Comparison of ENCODE assay signal across 1 cellular context in the genomic region with DNA sequence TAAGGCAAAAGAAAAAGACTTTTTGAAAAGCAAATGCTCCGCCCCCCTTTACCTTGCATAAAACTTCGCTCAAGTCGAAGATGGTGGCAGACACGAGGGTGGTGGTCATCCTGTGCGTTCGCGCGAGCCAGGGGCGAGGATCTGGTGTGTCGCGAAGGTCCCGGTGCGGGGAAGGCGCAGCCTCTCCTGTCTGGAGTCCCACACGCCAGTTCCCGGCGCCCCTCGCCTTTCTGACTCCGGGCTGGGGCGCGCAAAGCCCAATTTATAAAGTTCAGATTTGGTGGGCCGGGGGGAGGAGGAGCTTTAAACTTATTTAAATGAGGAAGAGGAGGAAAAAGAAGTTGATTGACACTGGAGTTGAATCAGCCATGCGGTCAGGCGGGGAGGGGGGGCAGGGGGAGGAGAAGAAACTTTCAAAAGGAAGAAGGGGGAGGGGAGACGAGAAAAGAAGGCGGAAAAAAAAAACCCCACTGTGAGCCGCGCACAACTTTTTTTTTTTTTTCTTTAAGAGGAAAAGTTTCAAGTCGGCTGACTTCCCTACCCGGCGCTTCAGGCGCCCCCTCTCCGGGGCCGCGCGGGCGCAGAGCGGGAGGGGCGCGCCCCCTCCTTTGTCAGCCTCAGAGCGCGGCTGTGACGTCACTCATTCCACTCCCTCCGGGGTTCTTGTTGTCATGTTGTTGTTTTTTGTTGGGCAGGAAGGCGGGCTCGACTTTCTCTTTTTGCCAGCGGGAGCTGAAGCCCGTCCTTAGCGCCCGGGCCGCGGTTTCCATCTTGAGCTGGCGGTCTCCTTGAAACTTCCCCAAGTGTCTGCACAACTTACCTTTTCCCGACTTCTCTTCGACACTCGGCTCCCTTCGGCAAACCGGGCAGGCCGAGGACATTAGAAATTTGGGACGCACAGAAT.
TF ChIP-seq lines count a peak whose summit lies in the region.

A gene with protein sequence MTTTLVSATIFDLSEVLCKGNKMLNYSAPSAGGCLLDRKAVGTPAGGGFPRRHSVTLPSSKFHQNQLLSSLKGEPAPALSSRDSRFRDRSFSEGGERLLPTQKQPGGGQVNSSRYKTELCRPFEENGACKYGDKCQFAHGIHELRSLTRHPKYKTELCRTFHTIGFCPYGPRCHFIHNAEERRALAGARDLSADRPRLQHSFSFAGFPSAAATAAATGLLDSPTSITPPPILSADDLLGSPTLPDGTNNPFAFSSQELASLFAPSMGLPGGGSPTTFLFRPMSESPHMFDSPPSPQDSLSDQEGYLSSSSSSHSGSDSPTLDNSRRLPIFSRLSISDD (minus strand): TSS at position 238 of the 904 bp plus-strand sequence. CDS start 129 bp downstream, at position 109.

TF ChIP-seq in HepG2, 621 proteins besides CTCF, POLR2A, EP300 and RAD21 (continued from another document and continues in another):
- TF ChIP-seq BHLHE40 (IDR thresholded peaks at IDR 0.05; ENCODE audit: low read length), result no peak; the same call in 1 of the 2 replicates
- TF ChIP-seq KLF15 (CRISPR knock-in tag; IDR thresholded peaks at IDR 0.05; ENCODE audit: borderline replicate concordance), result 0 out of 2 replicates have a peak, but pooled peaks have one; percentile 32
- no peak for TF ChIP-seq ZNF354B (CRISPR knock-in tag; IDR thresholded peaks at IDR 0.05)
- TF ChIP-seq, protein P1, sequence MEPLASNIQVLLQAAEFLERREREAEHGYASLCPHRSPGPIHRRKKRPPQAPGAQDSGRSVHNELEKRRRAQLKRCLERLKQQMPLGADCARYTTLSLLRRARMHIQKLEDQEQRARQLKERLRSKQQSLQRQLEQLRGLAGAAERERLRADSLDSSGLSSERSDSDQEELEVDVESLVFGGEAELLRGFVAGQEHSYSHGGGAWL (CRISPR knock-in tag; IDR thresholded peaks at IDR 0.05), result peak; percentile 50; the same call in 1 of the 2 replicates
- no peak for TF ChIP-seq TCF12 (IDR thresholded peaks at IDR 0.05)
- TF ChIP-seq TCF12 (CRISPR knock-in tag; IDR thresholded peaks at IDR 0.05), result no peak
- TF ChIP-seq, protein P2, sequence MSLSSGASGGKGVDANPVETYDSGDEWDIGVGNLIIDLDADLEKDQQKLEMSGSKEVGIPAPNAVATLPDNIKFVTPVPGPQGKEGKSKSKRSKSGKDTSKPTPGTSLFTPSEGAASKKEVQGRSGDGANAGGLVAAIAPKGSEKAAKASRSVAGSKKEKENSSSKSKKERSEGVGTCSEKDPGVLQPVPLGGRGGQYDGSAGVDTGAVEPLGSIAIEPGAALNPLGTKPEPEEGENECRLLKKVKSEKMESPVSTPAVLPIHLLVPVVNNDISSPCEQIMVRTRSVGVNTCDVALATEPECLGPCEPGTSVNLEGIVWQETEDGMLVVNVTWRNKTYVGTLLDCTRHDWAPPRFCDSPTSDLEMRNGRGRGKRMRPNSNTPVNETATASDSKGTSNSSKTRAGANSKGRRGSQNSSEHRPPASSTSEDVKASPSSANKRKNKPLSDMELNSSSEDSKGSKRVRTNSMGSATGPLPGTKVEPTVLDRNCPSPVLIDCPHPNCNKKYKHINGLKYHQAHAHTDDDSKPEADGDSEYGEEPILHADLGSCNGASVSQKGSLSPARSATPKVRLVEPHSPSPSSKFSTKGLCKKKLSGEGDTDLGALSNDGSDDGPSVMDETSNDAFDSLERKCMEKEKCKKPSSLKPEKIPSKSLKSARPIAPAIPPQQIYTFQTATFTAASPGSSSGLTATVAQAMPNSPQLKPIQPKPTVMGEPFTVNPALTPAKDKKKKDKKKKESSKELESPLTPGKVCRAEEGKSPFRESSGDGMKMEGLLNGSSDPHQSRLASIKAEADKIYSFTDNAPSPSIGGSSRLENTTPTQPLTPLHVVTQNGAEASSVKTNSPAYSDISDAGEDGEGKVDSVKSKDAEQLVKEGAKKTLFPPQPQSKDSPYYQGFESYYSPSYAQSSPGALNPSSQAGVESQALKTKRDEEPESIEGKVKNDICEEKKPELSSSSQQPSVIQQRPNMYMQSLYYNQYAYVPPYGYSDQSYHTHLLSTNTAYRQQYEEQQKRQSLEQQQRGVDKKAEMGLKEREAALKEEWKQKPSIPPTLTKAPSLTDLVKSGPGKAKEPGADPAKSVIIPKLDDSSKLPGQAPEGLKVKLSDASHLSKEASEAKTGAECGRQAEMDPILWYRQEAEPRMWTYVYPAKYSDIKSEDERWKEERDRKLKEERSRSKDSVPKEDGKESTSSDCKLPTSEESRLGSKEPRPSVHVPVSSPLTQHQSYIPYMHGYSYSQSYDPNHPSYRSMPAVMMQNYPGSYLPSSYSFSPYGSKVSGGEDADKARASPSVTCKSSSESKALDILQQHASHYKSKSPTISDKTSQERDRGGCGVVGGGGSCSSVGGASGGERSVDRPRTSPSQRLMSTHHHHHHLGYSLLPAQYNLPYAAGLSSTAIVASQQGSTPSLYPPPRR (CRISPR knock-in tag; IDR thresholded peaks at IDR 0.05; ENCODE audit: borderline replicate concordance), result 0 out of 2 replicates have a peak, but pooled peaks have one; percentile 13
- TF ChIP-seq RBFOX2 (IDR thresholded peaks at IDR 0.05; ENCODE audit: low read depth, low read length), result peak; percentile 92
- TF ChIP-seq HNRNPUL1 (IDR thresholded peaks at IDR 0.05; ENCODE audit: low read depth, low read length), result no peak
- TF ChIP-seq, protein P3, sequence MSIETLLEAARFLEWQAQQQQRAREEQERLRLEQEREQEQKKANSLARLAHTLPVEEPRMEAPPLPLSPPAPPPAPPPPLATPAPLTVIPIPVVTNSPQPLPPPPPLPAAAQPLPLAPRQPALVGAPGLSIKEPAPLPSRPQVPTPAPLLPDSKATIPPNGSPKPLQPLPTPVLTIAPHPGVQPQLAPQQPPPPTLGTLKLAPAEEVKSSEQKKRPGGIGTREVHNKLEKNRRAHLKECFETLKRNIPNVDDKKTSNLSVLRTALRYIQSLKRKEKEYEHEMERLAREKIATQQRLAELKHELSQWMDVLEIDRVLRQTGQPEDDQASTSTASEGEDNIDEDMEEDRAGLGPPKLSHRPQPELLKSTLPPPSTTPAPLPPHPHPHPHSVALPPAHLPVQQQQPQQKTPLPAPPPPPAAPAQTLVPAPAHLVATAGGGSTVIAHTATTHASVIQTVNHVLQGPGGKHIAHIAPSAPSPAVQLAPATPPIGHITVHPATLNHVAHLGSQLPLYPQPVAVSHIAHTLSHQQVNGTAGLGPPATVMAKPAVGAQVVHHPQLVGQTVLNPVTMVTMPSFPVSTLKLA (IDR thresholded peaks at IDR 0.05), result no peak
- TF ChIP-seq MBD4 (IDR thresholded peaks at IDR 0.05; ENCODE audit: borderline replicate concordance, low read length), result 0 out of 2 replicates have a peak, but pooled peaks have one; percentile 71
- TF ChIP-seq THAP11 (CRISPR knock-in tag; IDR thresholded peaks at IDR 0.05), result no peak
- TF ChIP-seq, protein P4, sequence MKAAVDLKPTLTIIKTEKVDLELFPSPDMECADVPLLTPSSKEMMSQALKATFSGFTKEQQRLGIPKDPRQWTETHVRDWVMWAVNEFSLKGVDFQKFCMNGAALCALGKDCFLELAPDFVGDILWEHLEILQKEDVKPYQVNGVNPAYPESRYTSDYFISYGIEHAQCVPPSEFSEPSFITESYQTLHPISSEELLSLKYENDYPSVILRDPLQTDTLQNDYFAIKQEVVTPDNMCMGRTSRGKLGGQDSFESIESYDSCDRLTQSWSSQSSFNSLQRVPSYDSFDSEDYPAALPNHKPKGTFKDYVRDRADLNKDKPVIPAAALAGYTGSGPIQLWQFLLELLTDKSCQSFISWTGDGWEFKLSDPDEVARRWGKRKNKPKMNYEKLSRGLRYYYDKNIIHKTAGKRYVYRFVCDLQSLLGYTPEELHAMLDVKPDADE (CRISPR knock-in tag; IDR thresholded peaks at IDR 0.05), result no peak
- TF ChIP-seq FOXA3 (CRISPR knock-in tag; IDR thresholded peaks at IDR 0.05), result peak; percentile 26; the same call in 1 of the 2 replicates
- TF ChIP-seq SIN3A (IDR thresholded peaks at IDR 0.05; ENCODE audit: borderline replicate concordance, low read depth, low read length), result peak; percentile 90; the same call in 1 of the 2 replicates
- no peak for TF ChIP-seq ZSCAN30 (CRISPR knock-in tag; IDR thresholded peaks at IDR 0.05)
- TF ChIP-seq ZNF720 (CRISPR knock-in tag; IDR thresholded peaks at IDR 0.05), result no peak
- TF ChIP-seq, protein P5, sequence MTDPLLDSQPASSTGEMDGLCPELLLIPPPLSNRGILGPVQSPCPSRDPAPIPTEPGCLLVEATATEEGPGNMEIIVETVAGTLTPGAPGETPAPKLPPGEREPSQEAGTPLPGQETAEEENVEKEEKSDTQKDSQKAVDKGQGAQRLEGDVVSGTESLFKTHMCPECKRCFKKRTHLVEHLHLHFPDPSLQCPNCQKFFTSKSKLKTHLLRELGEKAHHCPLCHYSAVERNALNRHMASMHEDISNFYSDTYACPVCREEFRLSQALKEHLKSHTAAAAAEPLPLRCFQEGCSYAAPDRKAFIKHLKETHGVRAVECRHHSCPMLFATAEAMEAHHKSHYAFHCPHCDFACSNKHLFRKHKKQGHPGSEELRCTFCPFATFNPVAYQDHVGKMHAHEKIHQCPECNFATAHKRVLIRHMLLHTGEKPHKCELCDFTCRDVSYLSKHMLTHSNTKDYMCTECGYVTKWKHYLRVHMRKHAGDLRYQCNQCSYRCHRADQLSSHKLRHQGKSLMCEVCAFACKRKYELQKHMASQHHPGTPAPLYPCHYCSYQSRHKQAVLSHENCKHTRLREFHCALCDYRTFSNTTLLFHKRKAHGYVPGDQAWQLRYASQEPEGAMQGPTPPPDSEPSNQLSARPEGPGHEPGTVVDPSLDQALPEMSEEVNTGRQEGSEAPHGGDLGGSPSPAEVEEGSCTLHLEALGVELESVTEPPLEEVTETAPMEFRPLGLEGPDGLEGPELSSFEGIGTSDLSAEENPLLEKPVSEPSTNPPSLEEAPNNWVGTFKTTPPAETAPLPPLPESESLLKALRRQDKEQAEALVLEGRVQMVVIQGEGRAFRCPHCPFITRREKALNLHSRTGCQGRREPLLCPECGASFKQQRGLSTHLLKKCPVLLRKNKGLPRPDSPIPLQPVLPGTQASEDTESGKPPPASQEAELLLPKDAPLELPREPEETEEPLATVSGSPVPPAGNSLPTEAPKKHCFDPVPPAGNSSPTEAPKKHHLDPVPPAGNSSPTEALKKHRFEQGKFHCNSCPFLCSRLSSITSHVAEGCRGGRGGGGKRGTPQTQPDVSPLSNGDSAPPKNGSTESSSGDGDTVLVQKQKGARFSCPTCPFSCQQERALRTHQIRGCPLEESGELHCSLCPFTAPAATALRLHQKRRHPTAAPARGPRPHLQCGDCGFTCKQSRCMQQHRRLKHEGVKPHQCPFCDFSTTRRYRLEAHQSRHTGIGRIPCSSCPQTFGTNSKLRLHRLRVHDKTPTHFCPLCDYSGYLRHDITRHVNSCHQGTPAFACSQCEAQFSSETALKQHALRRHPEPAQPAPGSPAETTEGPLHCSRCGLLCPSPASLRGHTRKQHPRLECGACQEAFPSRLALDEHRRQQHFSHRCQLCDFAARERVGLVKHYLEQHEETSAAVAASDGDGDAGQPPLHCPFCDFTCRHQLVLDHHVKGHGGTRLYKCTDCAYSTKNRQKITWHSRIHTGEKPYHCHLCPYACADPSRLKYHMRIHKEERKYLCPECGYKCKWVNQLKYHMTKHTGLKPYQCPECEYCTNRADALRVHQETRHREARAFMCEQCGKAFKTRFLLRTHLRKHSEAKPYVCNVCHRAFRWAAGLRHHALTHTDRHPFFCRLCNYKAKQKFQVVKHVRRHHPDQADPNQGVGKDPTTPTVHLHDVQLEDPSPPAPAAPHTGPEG (CRISPR knock-in tag; IDR thresholded peaks at IDR 0.05), result peak; percentile 28; the same call in 1 of the 2 replicates
- TF ChIP-seq SIN3B (IDR thresholded peaks at IDR 0.05; ENCODE audit: low read length), result peak; percentile 57; the same call in 1 of the 2 replicates
- TF ChIP-seq, protein P6, sequence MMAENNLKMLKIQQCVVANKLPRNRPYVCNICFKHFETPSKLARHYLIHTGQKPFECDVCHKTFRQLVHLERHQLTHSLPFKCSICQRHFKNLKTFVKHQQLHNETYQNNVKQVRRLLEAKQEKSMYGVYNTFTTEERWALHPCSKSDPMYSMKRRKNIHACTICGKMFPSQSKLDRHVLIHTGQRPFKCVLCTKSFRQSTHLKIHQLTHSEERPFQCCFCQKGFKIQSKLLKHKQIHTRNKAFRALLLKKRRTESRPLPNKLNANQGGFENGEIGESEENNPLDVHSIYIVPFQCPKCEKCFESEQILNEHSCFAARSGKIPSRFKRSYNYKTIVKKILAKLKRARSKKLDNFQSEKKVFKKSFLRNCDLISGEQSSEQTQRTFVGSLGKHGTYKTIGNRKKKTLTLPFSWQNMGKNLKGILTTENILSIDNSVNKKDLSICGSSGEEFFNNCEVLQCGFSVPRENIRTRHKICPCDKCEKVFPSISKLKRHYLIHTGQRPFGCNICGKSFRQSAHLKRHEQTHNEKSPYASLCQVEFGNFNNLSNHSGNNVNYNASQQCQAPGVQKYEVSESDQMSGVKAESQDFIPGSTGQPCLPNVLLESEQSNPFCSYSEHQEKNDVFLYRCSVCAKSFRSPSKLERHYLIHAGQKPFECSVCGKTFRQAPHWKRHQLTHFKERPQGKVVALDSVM (CRISPR knock-in tag; IDR thresholded peaks at IDR 0.05), result peak; percentile 27; the same call in 1 of the 2 replicates
- TF ChIP-seq, protein P7, sequence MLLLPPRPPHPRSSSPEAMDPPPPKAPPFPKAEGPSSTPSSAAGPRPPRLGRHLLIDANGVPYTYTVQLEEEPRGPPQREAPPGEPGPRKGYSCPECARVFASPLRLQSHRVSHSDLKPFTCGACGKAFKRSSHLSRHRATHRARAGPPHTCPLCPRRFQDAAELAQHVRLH (CRISPR knock-in tag; IDR thresholded peaks at IDR 0.05; ENCODE audit: borderline replicate concordance, low read depth), result 0 out of 2 replicates have a peak, but pooled peaks have one; percentile 19
- TF ChIP-seq, protein P8, sequence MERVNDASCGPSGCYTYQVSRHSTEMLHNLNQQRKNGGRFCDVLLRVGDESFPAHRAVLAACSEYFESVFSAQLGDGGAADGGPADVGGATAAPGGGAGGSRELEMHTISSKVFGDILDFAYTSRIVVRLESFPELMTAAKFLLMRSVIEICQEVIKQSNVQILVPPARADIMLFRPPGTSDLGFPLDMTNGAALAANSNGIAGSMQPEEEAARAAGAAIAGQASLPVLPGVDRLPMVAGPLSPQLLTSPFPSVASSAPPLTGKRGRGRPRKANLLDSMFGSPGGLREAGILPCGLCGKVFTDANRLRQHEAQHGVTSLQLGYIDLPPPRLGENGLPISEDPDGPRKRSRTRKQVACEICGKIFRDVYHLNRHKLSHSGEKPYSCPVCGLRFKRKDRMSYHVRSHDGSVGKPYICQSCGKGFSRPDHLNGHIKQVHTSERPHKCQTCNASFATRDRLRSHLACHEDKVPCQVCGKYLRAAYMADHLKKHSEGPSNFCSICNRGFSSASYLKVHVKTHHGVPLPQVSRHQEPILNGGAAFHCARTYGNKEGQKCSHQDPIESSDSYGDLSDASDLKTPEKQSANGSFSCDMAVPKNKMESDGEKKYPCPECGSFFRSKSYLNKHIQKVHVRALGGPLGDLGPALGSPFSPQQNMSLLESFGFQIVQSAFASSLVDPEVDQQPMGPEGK (CRISPR knock-in tag; IDR thresholded peaks at IDR 0.05), result peak; percentile 99
- TF ChIP-seq ZNF501 (CRISPR knock-in tag; IDR thresholded peaks at IDR 0.05), result peak; percentile 5; the same call in 1 of the 2 replicates
- TF ChIP-seq, protein P9, sequence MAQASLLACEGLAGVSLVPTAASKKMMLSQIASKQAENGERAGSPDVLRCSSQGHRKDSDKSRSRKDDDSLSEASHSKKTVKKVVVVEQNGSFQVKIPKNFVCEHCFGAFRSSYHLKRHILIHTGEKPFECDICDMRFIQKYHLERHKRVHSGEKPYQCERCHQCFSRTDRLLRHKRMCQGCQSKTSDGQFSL (CRISPR knock-in tag; IDR thresholded peaks at IDR 0.05), result peak; percentile 23; the same call in 1 of the 2 replicates
- 0 out of 2 replicates have a peak, but pooled peaks have one; percentile 36 for TF ChIP-seq ZNF274 (CRISPR knock-in tag; IDR thresholded peaks at IDR 0.05)
- TF ChIP-seq GABPB1 (CRISPR knock-in tag; IDR thresholded peaks at IDR 0.05), result peak; percentile 46; the same call in 1 of the 2 replicates
- TF ChIP-seq, protein P10, sequence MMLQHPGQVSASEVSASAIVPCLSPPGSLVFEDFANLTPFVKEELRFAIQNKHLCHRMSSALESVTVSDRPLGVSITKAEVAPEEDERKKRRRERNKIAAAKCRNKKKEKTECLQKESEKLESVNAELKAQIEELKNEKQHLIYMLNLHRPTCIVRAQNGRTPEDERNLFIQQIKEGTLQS (CRISPR knock-in tag; IDR thresholded peaks at IDR 0.05), result peak; percentile 46; the same call in 1 of the 2 replicates
- TF ChIP-seq YY1 (IDR thresholded peaks at IDR 0.05; ENCODE audit: insufficient read depth, insufficient replicate concordance, low read depth, low read length), result peak; percentile 74
